18 cellular contexts compared by ENCODE assay signal in genomic region chr4:25817059-25817681, GRCh38. TPM values are rescaled to one million over a fixed set of nuclear protein-coding genes. Genes with fewer than 3 reads are reported as not detected.
DNase-seq lines count a peak whose midpoint lies in the region; ATAC-seq and TF ChIP-seq lines count a peak whose summit lies in the region.
"Had no signal": no experiment of that assay in that cellular context is flagged by ENCODE, and none has a peak within 500 bp of the region (broad histone marks: within the 10 kb centered on the region; RNA-seq: fewer than 3 reads in every experiment).

No MANE protein-coding gene starts in this region.

- intact Hi-C loops in activated CD4-positive, alpha-beta memory T cell treated with anti-CD3 and anti-CD28 coated beads for 36 hours (cut with micrococcal nuclease), result no loop called here

- no peaks in the 10 kb centered on the region for H3K27me3 Mint-ChIP-seq in activated CD4-positive, alpha-beta memory T cell treated with anti-CD3 and anti-CD28 coated beads for 36 hours
- no peaks in the 10 kb centered on the region for H3K27me3 Mint-ChIP-seq in progenitor cell of endocrine pancreas
- H3K27me3 Mint-ChIP-seq: activated T-cell treated with anti-CD3 and anti-CD28 coated beads, Interleukin-2, amount 50 U/mL, for 24 hours had no signal

- no peak overlapping the region for H3K9ac ChIP-seq in trophoblast cell (ENCODE audit: low read length)
- H3K9ac ChIP-seq: BLaER1 treated with 17β-estradiol and CSF1 and Interleukin-3, amounts not matched to agents 10 nM and 100 nM had no signal

- H2BK5ac ChIP-seq in trophoblast cell (ENCODE audit: low read depth, low read length, poor library complexity), result no peak overlapping the region

- H3K27me3 ChIP-seq in trophoblast cell (ENCODE audit: insufficient read depth, low read length) (no peaks in the 10 kb centered on the region), HAP-1 (ENCODE audit: low read depth) (no peaks in the 10 kb centered on the region)
- H3K27me3 ChIP-seq: BLaER1 treated with 17β-estradiol and CSF1 and Interleukin-3, amounts not matched to agents 10 nM and 100 nM had no signal

- ATAC-seq in GM21528 (IDR thresholded peaks at IDR 0.05; ENCODE audit: low FRiP score, unreplicated experiment), result no peak

- peak overlapping the region; percentile 78 for H3K27ac ChIP-seq in epithelial cell of prostate
- H3K27ac ChIP-seq in trophoblast cell (ENCODE audit: low read depth, low read length), result no peak overlapping the region
- H3K27ac ChIP-seq: BLaER1 treated with 17β-estradiol and CSF1 and Interleukin-3, amounts not matched to agents 10 nM and 100 nM had no signal

- no peak overlapping the region for H2AFZ ChIP-seq in trophoblast cell (ENCODE audit: insufficient read depth, low read length, poor library complexity)

- H3K36me3 Mint-ChIP-seq in activated CD4-positive, alpha-beta memory T cell treated with anti-CD3 and anti-CD28 coated beads for 36 hours, result peaks cover 54% of the 10 kb centered on the region
- H3K36me3 Mint-ChIP-seq in progenitor cell of endocrine pancreas (ENCODE audit: insufficient read depth), result peaks cover 28% of the 10 kb centered on the region
- H3K36me3 Mint-ChIP-seq: mesothelial cell of epicardium had no signal

- no peak overlapping the region for H2BK120ac ChIP-seq in trophoblast cell (ENCODE audit: insufficient read depth, low read length, poor library complexity)

- no peak overlapping the region for H4K91ac ChIP-seq in trophoblast cell (ENCODE audit: low read depth, low read length)

- H3K4me1 ChIP-seq in trophoblast cell (ENCODE audit: control insufficient read depth in 1 of 2, insufficient read depth in 2 of 2, low read length in 2 of 2), result peaks cover 2 to 3% of the 10 kb centered on the region in 2 experiments
- peaks cover 8% of the 10 kb centered on the region for H3K4me1 ChIP-seq in HAP-1

- CTCF ChIA-PET in activated CD4-positive, alpha-beta memory T cell treated with anti-CD3 and anti-CD28 coated beads for 36 hours (lab: Charles Lee), result no interaction called here

- H3K4ac ChIP-seq in trophoblast cell (ENCODE audit: low read depth, low read length), result no peak overlapping the region

- H3K36me3 ChIP-seq in trophoblast cell (ENCODE audit: control insufficient read depth in 1 of 2, insufficient read depth in 2 of 2, low read length in 2 of 2), result peaks cover 0 to 2% of the 10 kb centered on the region in 2 experiments
- H3K36me3 ChIP-seq in HAP-1 (replicated peaks), result peaks cover 6% of the 10 kb centered on the region; the same call in 1 of the 2 replicates

- no peak overlapping the region for H4K12ac ChIP-seq in trophoblast cell (ENCODE audit: low read depth, low read length)

- H3K14ac ChIP-seq in trophoblast cell (ENCODE audit: low read length), result no peak overlapping the region

- no peak overlapping the region for H2AK5ac ChIP-seq in trophoblast cell (ENCODE audit: low read length)

- no peak overlapping the region for H3K27ac Mint-ChIP-seq in activated CD4-positive, alpha-beta memory T cell treated with anti-CD3 and anti-CD28 coated beads for 36 hours
- no peak overlapping the region for H3K27ac Mint-ChIP-seq in progenitor cell of endocrine pancreas
- H3K27ac Mint-ChIP-seq: activated T-cell treated with anti-CD3 and anti-CD28 coated beads, Interleukin-2, amount 50 U/mL, for 24 hours; mesothelial cell of epicardium had no signal

- no peak overlapping the region for H3K4me2 ChIP-seq in trophoblast cell (ENCODE audit: low read length)
- H3K4me2 ChIP-seq: BLaER1 treated with 17β-estradiol and CSF1 and Interleukin-3, amounts not matched to agents 10 nM and 100 nM had no signal

- peak; percentile 83 for DNase-seq in EL
- peak; percentile 2 for DNase-seq in RKO (ENCODE audit: low spot score)
- no peak for DNase-seq in epithelial cell of prostate (ENCODE audit: low read depth, low spot score)
- peak; percentile 58 to 86 for DNase-seq in trophoblast cell
- DNase-seq in activated CD4-positive, alpha-beta memory T cell treated with anti-CD3 and anti-CD28 coated beads for 36 hours, result no peak
- no peak for DNase-seq in HAP-1 (ENCODE audit: low spot score in 2 of 2)
- no peak for DNase-seq in progenitor cell of endocrine pancreas (ENCODE audit: low spot score, unreplicated experiment)
- DNase-seq: activated CD4-positive, alpha-beta T cell treated with anti-CD3 and anti-CD28 coated beads, Interleukin-2, amount 50 U/mL, for 1 hour; activated T-cell treated with anti-CD3 and anti-CD28 coated beads, Interleukin-2, amount 50 U/mL, for 24 hours; dermis blood vessel endothelial cell; DND-41; MV-4-11; NK-92 treated with Interleukin-12 subunit alpha and Interleukin-12 subunit beta, amount 100 ng/mL, for 24 hours; Right ventricle myocardium superior; T1000 had no signal

- in situ Hi-C loops in HAP-1 (cut with MboI; ENCODE audit: low sequenced_read_pairs), result no loop called here

- H3K18ac ChIP-seq in trophoblast cell (ENCODE audit: low read length), result no peak overlapping the region

- no peak overlapping the region for H4K8ac ChIP-seq in trophoblast cell (ENCODE audit: low read depth, low read length)

- no peak overlapping the region for H3K4me3 Mint-ChIP-seq in activated CD4-positive, alpha-beta memory T cell treated with anti-CD3 and anti-CD28 coated beads for 36 hours
- H3K4me3 Mint-ChIP-seq in progenitor cell of endocrine pancreas (ENCODE audit: low read depth), result no peak overlapping the region
- H3K4me3 Mint-ChIP-seq: activated T-cell treated with anti-CD3 and anti-CD28 coated beads, Interleukin-2, amount 50 U/mL, for 24 hours; mesothelial cell of epicardium had no signal

- H3K79me1 ChIP-seq in trophoblast cell (ENCODE audit: low read length), result no peaks in the 10 kb centered on the region

- TF ChIP-seq CTCF in progenitor cell of endocrine pancreas (IDR thresholded peaks at IDR 0.05; ENCODE audit: unreplicated experiment), result no peak

- H3K4me3 ChIP-seq in trophoblast cell (ENCODE audit: low read depth, low read length), result no peak overlapping the region
- H3K4me3 ChIP-seq in HAP-1, result no peak overlapping the region
- H3K4me3 ChIP-seq: BLaER1 treated with 17β-estradiol and CSF1 and Interleukin-3, amounts not matched to agents 10 nM and 100 nM had no signal

- H3K79me2 ChIP-seq in trophoblast cell (ENCODE audit: control insufficient read depth, insufficient read depth, low read length, poor library complexity), result no peaks in the 10 kb centered on the region

- H3K23ac ChIP-seq in trophoblast cell (ENCODE audit: low read length), result no peak overlapping the region

- H3K4me1 Mint-ChIP-seq in activated CD4-positive, alpha-beta memory T cell treated with anti-CD3 and anti-CD28 coated beads for 36 hours (ENCODE audit: low read depth), result peaks cover 5% of the 10 kb centered on the region
- peaks cover 17% of the 10 kb centered on the region for H3K4me1 Mint-ChIP-seq in progenitor cell of endocrine pancreas (ENCODE audit: low read depth)

- H3K9me3 ChIP-seq in trophoblast cell (ENCODE audit: insufficient read depth, low read depth, low read length), result no peaks in the 10 kb centered on the region
- no peaks in the 10 kb centered on the region for H3K9me3 ChIP-seq in HAP-1
- H3K9me3 ChIP-seq: BLaER1 treated with 17β-estradiol and CSF1 and Interleukin-3, amounts not matched to agents 10 nM and 100 nM had no signal

- no peak overlapping the region for H2BK12ac ChIP-seq in trophoblast cell (ENCODE audit: low read length)

- no peaks in the 10 kb centered on the region for H3K9me3 Mint-ChIP-seq in activated CD4-positive, alpha-beta memory T cell treated with anti-CD3 and anti-CD28 coated beads for 36 hours
- H3K9me3 Mint-ChIP-seq in progenitor cell of endocrine pancreas (ENCODE audit: low read depth), result no peaks in the 10 kb centered on the region
- H3K9me3 Mint-ChIP-seq: activated T-cell treated with anti-CD3 and anti-CD28 coated beads, Interleukin-2, amount 50 U/mL, for 24 hours; mesothelial cell of epicardium had no signal

- no CpG with 5 or more reads among the region's 8 CpGs for WGBS in trophoblast cell (ENCODE audit: extremely low coverage, insufficient coverage, insufficient read length)

- POLR2A ChIA-PET in activated CD4-positive, alpha-beta memory T cell treated with anti-CD3 and anti-CD28 coated beads for 36 hours (lab: Charles Lee), result no interaction called here

RNA-seq across cellular contexts. Expression of gene SEL1L3, which starts 45.6 kb away (rescaled TPM):
- 18.8 and 19.1 TPM in 2 replicates for polyA plus RNA-seq in trophoblast cell (2013)
- 10 to 100 TPM; 67.1 to 67.7 TPM for total RNA-seq in activated CD4-positive, alpha-beta memory T cell treated with anti-CD3 and anti-CD28 coated beads for 36 hours
- total RNA-seq in progenitor cell of endocrine pancreas, result 61.3 and 62.7 TPM in 2 replicates

Comparison
In these comparisons a context has a peak if more than half of its experiments do, and no peak if none do; other contexts are left out.
1. DNase-seq: peak in EL (single experiment), RKO (single experiment) and trophoblast cell (2 of 2); none in epithelial cell of prostate (single experiment), activated CD4-positive, alpha-beta memory T cell treated with anti-CD3 and anti-CD28 coated beads for 36 hours (single experiment), HAP-1 (0 of 2) and progenitor cell of endocrine pancreas (single experiment).